ENCODE assay signal across 7 cellular contexts in the genomic region with DNA sequence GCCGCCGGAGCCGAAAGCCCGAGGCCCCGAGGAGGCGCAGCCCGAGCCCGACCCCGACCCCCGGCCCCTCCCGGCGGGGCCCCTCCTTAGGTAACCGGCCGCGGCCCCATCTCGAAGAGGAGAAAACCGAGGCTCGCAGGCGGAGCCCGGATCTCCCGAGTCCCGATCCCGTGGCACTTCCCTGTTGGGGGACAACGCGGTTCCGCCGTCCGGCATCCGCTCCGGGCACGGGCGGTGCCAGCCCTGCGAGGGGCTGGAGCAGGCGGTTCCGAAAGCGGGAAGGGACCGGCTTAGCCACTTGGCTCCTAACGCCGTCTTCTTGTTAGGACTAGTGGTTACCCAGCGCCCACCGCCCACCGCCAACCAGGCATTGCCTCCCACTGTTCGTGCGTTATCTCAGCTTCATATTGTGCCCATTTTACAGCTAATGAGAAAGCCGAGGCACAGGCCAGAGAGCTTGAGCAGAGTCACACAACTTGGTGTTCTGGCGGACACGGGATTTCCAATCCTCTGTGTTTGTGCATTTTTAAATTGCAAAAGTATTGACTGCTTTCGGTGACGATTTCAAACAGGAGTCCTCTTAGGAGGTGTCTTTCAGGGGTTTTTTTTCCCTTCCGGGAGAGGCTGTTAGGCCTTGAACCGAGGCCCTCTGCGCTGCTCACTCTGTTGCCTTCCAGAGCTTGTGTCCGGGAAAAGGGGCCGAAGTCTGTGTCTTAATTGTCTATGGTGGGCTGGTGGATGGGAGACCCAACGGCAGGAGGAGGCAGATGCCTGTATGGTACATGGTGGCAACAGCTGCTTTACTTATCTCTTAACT. TPM values are rescaled to one million over a fixed set of nuclear protein-coding genes. Genes with fewer than 3 reads are reported as not detected.
DNase-seq lines count a peak whose midpoint lies in the region; ATAC-seq and TF ChIP-seq lines count a peak whose summit lies in the region.

No MANE protein-coding gene starts in this region.

- H2AFZ ChIP-seq in hepatocyte (peak overlapping the region; percentile 18), smooth muscle cell (ENCODE audit: low read depth) (peak overlapping the region; percentile 47)

- H3K9ac ChIP-seq in HUES6 (ENCODE audit: low read length) (peak overlapping the region; percentile 89), smooth muscle cell (ENCODE audit: low read depth) (peak overlapping the region; percentile 53)

- H3K36me3 ChIP-seq in HUES6 (ENCODE audit: control insufficient read depth, insufficient read depth, low read length) = peaks cover 32% of the 10 kb centered on the region
- H3K36me3 ChIP-seq in hepatocyte (replicated peaks; ENCODE audit: insufficient read depth, low read depth) = no peaks in the 10 kb centered on the region
- H3K36me3 ChIP-seq in smooth muscle cell (ENCODE audit: low read depth) = no peaks in the 10 kb centered on the region

- ATAC-seq in GM21423 (IDR thresholded peaks at IDR 0.05; ENCODE audit: unreplicated experiment) = peak; percentile 13
- no peak for ATAC-seq in HG03469 (IDR thresholded peaks at IDR 0.05; ENCODE audit: unreplicated experiment)

- no peaks in the 10 kb centered on the region for H3K27me3 Mint-ChIP-seq in activated T-helper 2 cell treated with anti-CD3 and anti-CD28 coated beads, Interferon-gamma antibody, Interleukin-2, Interleukin-4, amounts not matched to agents 10 μg/mL and 5 μg/mL and 100 μg/mL, durations not matched to agents 14 hours and 24 hours and 36 hours (ENCODE audit: low read depth)

- H3K4me3 ChIP-seq in HUES6 (ENCODE audit: low read depth, low read length) (peak overlapping the region; percentile 90), hepatocyte (peak overlapping the region; percentile 18), smooth muscle cell (peak overlapping the region; percentile 74)

- peaks cover 32% of the 10 kb centered on the region for H3K4me1 Mint-ChIP-seq in activated T-helper 2 cell treated with anti-CD3 and anti-CD28 coated beads, Interferon-gamma antibody, Interleukin-2, Interleukin-4, amounts not matched to agents 10 μg/mL and 5 μg/mL and 100 μg/mL, durations not matched to agents 14 hours and 24 hours and 36 hours (ENCODE audit: low read depth)

- intact Hi-C loops in activated T-helper 2 cell treated with anti-CD3 and anti-CD28 coated beads, Interferon-gamma antibody, Interleukin-2, Interleukin-4, amounts not matched to agents 10 μg/mL and 5 μg/mL and 100 μg/mL, durations not matched to agents 14 hours and 24 hours and 36 hours (cut with micrococcal nuclease) = loop anchor here (5.0 kb wide), 1 partner anchor 439 kb away; a partner anchor contains a TSS

- H3K27ac Mint-ChIP-seq in activated T-helper 2 cell treated with anti-CD3 and anti-CD28 coated beads, Interferon-gamma antibody, Interleukin-2, Interleukin-4, amounts not matched to agents 10 μg/mL and 5 μg/mL and 100 μg/mL, durations not matched to agents 14 hours and 24 hours and 36 hours = peak overlapping the region; percentile 80

- H3K36me3 Mint-ChIP-seq in activated T-helper 2 cell treated with anti-CD3 and anti-CD28 coated beads, Interferon-gamma antibody, Interleukin-2, Interleukin-4, amounts not matched to agents 10 μg/mL and 5 μg/mL and 100 μg/mL, durations not matched to agents 14 hours and 24 hours and 36 hours (ENCODE audit: low read depth) = peaks cover 44% of the 10 kb centered on the region

- 8% methylated on average over 40 of the region's 55 CpGs for WGBS in hepatocyte (ENCODE audit: low lambda C conversion rate, missing lambda C conversion rate)
- WGBS in smooth muscle cell (ENCODE audit: low lambda C conversion rate) = 5% methylated on average over 46 of the region's 55 CpGs

- H3K27me3 ChIP-seq in HUES6 (ENCODE audit: control insufficient read depth, insufficient read depth, low read length) = no peaks in the 10 kb centered on the region
- H3K27me3 ChIP-seq in hepatocyte = no peaks in the 10 kb centered on the region
- H3K27me3 ChIP-seq in smooth muscle cell (ENCODE audit: low read depth) = no peaks in the 10 kb centered on the region

- H3K9me3 ChIP-seq in HUES6 (ENCODE audit: control insufficient read depth, insufficient read depth, low read depth, low read length) (peaks cover 2% of the 10 kb centered on the region; the same call in 1 of the 2 replicates), hepatocyte (ENCODE audit: low read depth) (no peaks in the 10 kb centered on the region), smooth muscle cell (replicated peaks; ENCODE audit: low read depth) (no peaks in the 10 kb centered on the region)

- H3K27ac ChIP-seq in HUES6 (ENCODE audit: low read depth, low read length) (peak overlapping the region; percentile 56; the same call in 1 of the 2 replicates), hepatocyte (no peak overlapping the region), smooth muscle cell (ENCODE audit: low read depth) (no peak overlapping the region)

- no peaks in the 10 kb centered on the region for H3F3A ChIP-seq in smooth muscle cell (ENCODE audit: low read depth)

- H4K20me1 ChIP-seq in hepatocyte (ENCODE audit: insufficient read depth, poor library complexity, severe bottlenecking) (no peaks in the 10 kb centered on the region), smooth muscle cell (ENCODE audit: low read depth) (no peaks in the 10 kb centered on the region)

- H3K4me2 ChIP-seq in hepatocyte (peak overlapping the region; percentile 83), smooth muscle cell (peak overlapping the region; percentile 93)

- H3K4me3 Mint-ChIP-seq in activated T-helper 2 cell treated with anti-CD3 and anti-CD28 coated beads, Interferon-gamma antibody, Interleukin-2, Interleukin-4, amounts not matched to agents 10 μg/mL and 5 μg/mL and 100 μg/mL, durations not matched to agents 14 hours and 24 hours and 36 hours (ENCODE audit: low read depth) = peak overlapping the region; percentile 93

- H3K4me1 ChIP-seq in HUES6 (ENCODE audit: control insufficient read depth, insufficient read depth, low read length) (peaks cover 2% of the 10 kb centered on the region; the same call in 1 of the 2 replicates), hepatocyte (ENCODE audit: insufficient read depth) (peaks cover 5% of the 10 kb centered on the region), smooth muscle cell (ENCODE audit: low read depth) (peaks cover 8% of the 10 kb centered on the region)

- DNase-seq in GM03348 (ENCODE audit: low spot score) (peak; percentile 62), hepatocyte (ENCODE audit: low spot score) (no peak), smooth muscle cell (lab: John Stamatoyannopoulos, UW; ENCODE audit: unreplicated experiment) (no peak)
- no peak for DNase-seq in activated T-helper 2 cell treated with anti-CD3 and anti-CD28 coated beads, Interferon-gamma antibody, Interleukin-2, Interleukin-4, amounts not matched to agents 10 μg/mL and 5 μg/mL and 100 μg/mL, durations not matched to agents 14 hours and 24 hours and 36 hours (ENCODE audit: low spot score)

- TF ChIP-seq CTCF in hepatocyte (IDR thresholded peaks at IDR 0.05; ENCODE audit: poor library complexity) (no peak), smooth muscle cell (IDR thresholded peaks at IDR 0.05; ENCODE audit: borderline replicate concordance, insufficient read depth, poor library complexity, severe bottlenecking) (no peak)

- H3K79me2 ChIP-seq in hepatocyte = peaks cover 19% of the 10 kb centered on the region
- peaks cover 46% of the 10 kb centered on the region for H3K79me2 ChIP-seq in smooth muscle cell (ENCODE audit: low read depth)

- H3K9me2 ChIP-seq in hepatocyte (replicated peaks; ENCODE audit: insufficient read depth) = no peaks in the 10 kb centered on the region

- peaks cover 11% of the 10 kb centered on the region for H3K9me3 Mint-ChIP-seq in activated T-helper 2 cell treated with anti-CD3 and anti-CD28 coated beads, Interferon-gamma antibody, Interleukin-2, Interleukin-4, amounts not matched to agents 10 μg/mL and 5 μg/mL and 100 μg/mL, durations not matched to agents 14 hours and 24 hours and 36 hours

RNA-seq across cellular contexts. Expression of a gene that starts 0.6 kb away (rescaled TPM):
- 24.3 and 27.3 TPM in 2 replicates for total RNA-seq in activated T-helper 2 cell treated with anti-CD3 and anti-CD28 coated beads, Interferon-gamma antibody, Interleukin-2, Interleukin-4, amounts not matched to agents 10 μg/mL and 5 μg/mL and 100 μg/mL, durations not matched to agents 14 hours and 24 hours and 36 hours
- total RNA-seq in hepatocyte = 1.7 and 3.1 TPM in 2 replicates
- 5.5 and 5.6 TPM in 2 replicates for polyA plus RNA-seq in hepatocyte
- total RNA-seq in smooth muscle cell = 0.58 and 4.3 TPM in 2 replicates
- 7.6 and 8.7 TPM in 2 replicates for polyA plus RNA-seq in smooth muscle cell

RNA-seq across cellular contexts. Expression of a gene that starts 22.3 kb away (rescaled TPM):
- total RNA-seq in activated T-helper 2 cell treated with anti-CD3 and anti-CD28 coated beads, Interferon-gamma antibody, Interleukin-2, Interleukin-4, amounts not matched to agents 10 μg/mL and 5 μg/mL and 100 μg/mL, durations not matched to agents 14 hours and 24 hours and 36 hours = 11.1 and 11.8 TPM in 2 replicates
- total RNA-seq in hepatocyte = 30.2 and 40.7 TPM in 2 replicates
- 16.6 and 18.3 TPM in 2 replicates for polyA plus RNA-seq in hepatocyte
- 15.1 and 19.2 TPM in 2 replicates for total RNA-seq in smooth muscle cell
- polyA plus RNA-seq in smooth muscle cell = 16.9 and 17.9 TPM in 2 replicates

Comparison
In these comparisons a context has a peak if more than half of its experiments do, and no peak if none do; other contexts are left out.
1. H3K4me3 ChIP-seq: peak in every context shown above with its lines; median percentile 90 in HUES6; 74 in smooth muscle cell; 18 in hepatocyte.